In the genomic region with DNA sequence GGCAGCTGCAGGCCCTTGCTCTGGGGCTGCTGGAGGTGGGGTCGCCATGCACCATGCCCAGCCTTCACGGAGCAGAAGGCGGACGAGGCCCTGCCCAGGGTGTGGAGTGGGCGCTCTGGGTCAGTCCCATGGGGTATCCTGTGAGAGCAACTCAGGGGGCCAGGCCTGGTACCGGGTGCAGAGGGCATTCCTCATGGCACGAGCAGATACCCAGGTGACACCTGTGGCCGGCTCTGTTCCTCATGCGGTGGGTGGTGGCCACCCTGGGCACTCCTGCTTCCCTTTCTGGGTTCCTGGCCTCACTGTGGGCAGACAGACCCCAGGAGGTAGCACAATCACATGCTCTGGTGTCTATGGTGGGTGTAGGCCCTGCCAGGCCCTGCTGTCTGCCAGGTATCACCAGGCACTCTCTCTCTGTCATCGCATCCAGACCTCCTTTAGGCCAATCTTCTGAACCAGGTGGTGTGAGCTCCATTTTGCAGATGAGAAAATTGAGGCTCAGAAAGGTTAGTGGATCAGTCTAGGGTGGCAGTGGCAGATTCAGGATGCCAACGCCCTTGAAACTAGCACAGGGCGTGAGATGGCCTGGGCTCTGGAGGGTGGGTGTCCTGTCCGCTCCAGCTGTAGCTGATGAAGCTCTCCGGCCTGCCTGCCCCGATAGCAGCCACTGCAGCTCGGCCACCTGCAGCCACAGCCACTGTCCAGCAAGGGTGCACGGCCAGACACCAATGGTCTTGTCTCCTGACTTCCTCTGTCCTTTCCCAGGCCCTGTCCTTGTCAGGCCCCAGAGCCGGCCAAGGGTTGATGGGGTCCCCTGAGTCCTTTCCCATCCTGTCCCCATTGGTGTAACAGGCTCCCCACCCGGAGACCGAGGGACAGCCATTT, we compare ENCODE assay signal across 9 cellular contexts. TPM values are rescaled to one million over a fixed set of nuclear protein-coding genes. Genes with fewer than 3 reads are reported as not detected.
A peak's percentile ranks its signal among the peaks of the same experiment; 100 is the strongest.
DNase-seq lines count a peak whose midpoint lies in the region; ATAC-seq and TF ChIP-seq lines count a peak whose summit lies in the region.
"Had no signal": no experiment of that assay in that cellular context is flagged by ENCODE, and none has a peak within 500 bp of the region (broad histone marks: within the 10 kb centered on the region; RNA-seq: fewer than 3 reads in every experiment).

No MANE protein-coding gene starts in this region.

- peak overlapping the region; percentile 96 for H3K4me2 ChIP-seq in Loucy (ENCODE audit: low read depth, low read length, poor library complexity, severe bottlenecking)

- H3K36me3 ChIP-seq in Loucy (ENCODE audit: insufficient read depth, low read length): peaks cover 20% of the 10 kb centered on the region; the same call in 1 of the 2 replicates
- H3K36me3 ChIP-seq in colonic mucosa: no peaks in the 10 kb centered on the region
- no peaks in the 10 kb centered on the region for H3K36me3 ChIP-seq in testis (ENCODE audit: low read depth, missing control alignments)

- H3K9ac ChIP-seq in Loucy (ENCODE audit: low read depth, low read length, poor library complexity, severe bottlenecking) (peak overlapping the region; percentile 97), colonic mucosa (ENCODE audit: low read depth in 2 of 2, low read length in 2 of 2) (peak overlapping the region; percentile 46 to 69)

- H3K9me3 ChIP-seq in Loucy (ENCODE audit: insufficient read depth, low read depth, low read length): no peaks in the 10 kb centered on the region
- H3K9me3 ChIP-seq in colonic mucosa: no peaks in the 10 kb centered on the region
- H3K9me3 ChIP-seq in testis: no peaks in the 10 kb centered on the region

- no peaks in the 10 kb centered on the region for H3K27me3 Mint-ChIP-seq in natural killer cell (ENCODE audit: low read depth in 2 of 2)

- TF ChIP-seq POLR2A in testis (IDR thresholded peaks at IDR 0.05): no peak

- H2AFZ ChIP-seq in Loucy (ENCODE audit: low read length): no peak overlapping the region

- H3K36me3 Mint-ChIP-seq in natural killer cell: no peaks in the 10 kb centered on the region

- H3K4me1 ChIP-seq in Loucy (ENCODE audit: insufficient read depth, low read length, poor library complexity, severe bottlenecking) (peaks cover 36% of the 10 kb centered on the region), colonic mucosa (peaks cover 3% of the 10 kb centered on the region), testis (peaks cover 19% of the 10 kb centered on the region)

- H3K27me3 ChIP-seq in Loucy (ENCODE audit: insufficient read depth, low read length, poor library complexity, severe bottlenecking) (no peaks in the 10 kb centered on the region), colonic mucosa (no peaks in the 10 kb centered on the region), testis (no peaks in the 10 kb centered on the region)

- DNase-seq in AG04449 (ENCODE audit: low read depth, low spot score): no peak
- no peak for DNase-seq in colonic mucosa
- no peak for DNase-seq in natural killer cell
- no peak for DNase-seq in stimulated activated CD4-positive, alpha-beta T cell treated with anti-CD3 and anti-CD28 coated beads, Interleukin-4, amount 100 ng/mL, for 24 hours
- DNase-seq in testis: no peak
- DNase-seq in 8988T: no peak
- DNase-seq: activated gamma-delta T cell treated with Interleukin-2 at 50 U/mL for 16 hours had no signal

- ATAC-seq in natural killer cell: no peak
- ATAC-seq in GM21526 (IDR thresholded peaks at IDR 0.05; ENCODE audit: low FRiP score, unreplicated experiment): no peak

- peaks cover 96% of the 10 kb centered on the region for H3K79me2 ChIP-seq in Loucy (ENCODE audit: insufficient read depth, low read length)

- H3K4me3 ChIP-seq in AG04449 (ENCODE audit: low read depth, low read length): peak overlapping the region; percentile 37; the same call in 1 of the 2 replicates
- H3K4me3 ChIP-seq in Loucy (ENCODE audit: low read length, poor library complexity, severe bottlenecking): peak overlapping the region; percentile 74
- peak overlapping the region; percentile 24 for H3K4me3 ChIP-seq in colonic mucosa
- H3K4me3 ChIP-seq in testis: no peak overlapping the region

- peak overlapping the region; percentile 86 to 94 for H3K27ac Mint-ChIP-seq in natural killer cell

- H3K9me3 Mint-ChIP-seq in natural killer cell: no peaks in the 10 kb centered on the region

- 82 to 93% methylated on average over 11 to 19 of the region's 20 CpGs for WGBS in testis, 2 donors

- peaks cover 46 to 67% of the 10 kb centered on the region in 2 donors for H3K4me1 Mint-ChIP-seq in natural killer cell

- H3K4me3 Mint-ChIP-seq in natural killer cell: peak overlapping the region; percentile 86

- H3K27ac ChIP-seq in colonic mucosa (peak overlapping the region; percentile 44), testis (peak overlapping the region in 1 of 2 donors; percentile 33)

- no peaks in the 10 kb centered on the region; the same call in 1 of the 2 replicates for H3F3A ChIP-seq in Loucy (ENCODE audit: low read depth)

- peaks cover 59% of the 10 kb centered on the region for H4K20me1 ChIP-seq in Loucy (ENCODE audit: insufficient read depth, low read length, poor library complexity, severe bottlenecking)

- intact Hi-C loops in colonic mucosa (cut with DNase I): no loop called here
- intact Hi-C loops in natural killer cell (cut with micrococcal nuclease): no loop called here
- intact Hi-C loops in testis (cut with DNase I; ENCODE audit: low total_unique reads): no loop called here

- TF ChIP-seq CTCF in AG04449 (IDR thresholded peaks at IDR 0.05; ENCODE audit: insufficient read depth, low read length, missing control alignments) (no peak), Loucy (conservative IDR thresholded peaks at IDR 0.05; ENCODE audit: low read length) (no peak), colonic mucosa (IDR thresholded peaks at IDR 0.05) (no peak), natural killer cell (IDR thresholded peaks at IDR 0.05) (no peak), testis (IDR thresholded peaks at IDR 0.05) (no peak)

- H3K9me2 ChIP-seq in Loucy (replicated peaks; ENCODE audit: low read depth, low read length): no peaks in the 10 kb centered on the region

- POLR2A ChIA-PET in AG04449 (lab: Yijun Ruan, JAX): no interaction called here

- CTCF ChIA-PET in AG04449 (lab: Yijun Ruan, JAX): interaction anchor here (1.0 to 27.5 kb wide), 6 partner anchors 1 to 167 kb away, joined by 3 to 498 read pairs (median 10); partner anchors contain the start of gene DGKZ

RNA-seq across cellular contexts. Expression of gene DGKZ, which starts 15.1 kb away (rescaled TPM):
- total RNA-seq in colonic mucosa (10 to 100 TPM; 42.7 to 83.8 TPM), natural killer cell (100 to 1,000 TPM; 307 to 377 (median 350) TPM), testis (100 to 1,000 TPM in 1 of 2 donors, 10 to 100 TPM in 1; 67.2 to 104 TPM)
- 33.8 TPM for polyA plus RNA-seq in testis (ENCODE audit: insufficient read depth, low read depth, low replicate concordance)

RNA-seq across cellular contexts. Expression of gene MDK, which starts 19.1 kb away (rescaled TPM):
- 10 to 100 TPM; 80.4 to 98.9 TPM for total RNA-seq in colonic mucosa
- 10 to 100 TPM in 1 of 3 donors, 1 to 10 TPM in 2; 4.5 to 10.6 (median 6.3) TPM for total RNA-seq in natural killer cell
- total RNA-seq in testis: 10 to 100 TPM; 14.4 to 14.5 TPM
- polyA plus RNA-seq in testis (ENCODE audit: insufficient read depth, low read depth, low replicate concordance): 51.5 TPM

RNA-seq across cellular contexts. Expression of gene CHRM4, which starts 29.2 kb away (rescaled TPM):
- total RNA-seq in colonic mucosa: under 1 TPM; 0.42 to 0.49 TPM
- total RNA-seq in natural killer cell: 1 to 10 TPM; 2.2 to 6.5 (median 3.7) TPM
- 10 to 100 TPM in 1 of 2 donors, 1 to 10 TPM in 1; 7.2 to 19.5 TPM for total RNA-seq in testis
- polyA plus RNA-seq in testis (ENCODE audit: insufficient read depth, low read depth, low replicate concordance): 13.5 TPM

Comparison
In these comparisons a context has a peak if more than half of its experiments do, and no peak if none do; other contexts are left out.
1. H3K4me3 ChIP-seq: peak in AG04449 (single experiment), Loucy (single experiment) and colonic mucosa (single experiment); none in testis (0 of 2).
2. RNA of gene MDK, which starts 19.1 kb away (total RNA-seq): 80.4 to 98.9 TPM in colonic mucosa; 14.4 to 14.5 TPM in testis and 4.5 to 10.6 TPM in natural killer cell; every median in the first group is over 4 times any median in the second.